In the genomic region with DNA sequence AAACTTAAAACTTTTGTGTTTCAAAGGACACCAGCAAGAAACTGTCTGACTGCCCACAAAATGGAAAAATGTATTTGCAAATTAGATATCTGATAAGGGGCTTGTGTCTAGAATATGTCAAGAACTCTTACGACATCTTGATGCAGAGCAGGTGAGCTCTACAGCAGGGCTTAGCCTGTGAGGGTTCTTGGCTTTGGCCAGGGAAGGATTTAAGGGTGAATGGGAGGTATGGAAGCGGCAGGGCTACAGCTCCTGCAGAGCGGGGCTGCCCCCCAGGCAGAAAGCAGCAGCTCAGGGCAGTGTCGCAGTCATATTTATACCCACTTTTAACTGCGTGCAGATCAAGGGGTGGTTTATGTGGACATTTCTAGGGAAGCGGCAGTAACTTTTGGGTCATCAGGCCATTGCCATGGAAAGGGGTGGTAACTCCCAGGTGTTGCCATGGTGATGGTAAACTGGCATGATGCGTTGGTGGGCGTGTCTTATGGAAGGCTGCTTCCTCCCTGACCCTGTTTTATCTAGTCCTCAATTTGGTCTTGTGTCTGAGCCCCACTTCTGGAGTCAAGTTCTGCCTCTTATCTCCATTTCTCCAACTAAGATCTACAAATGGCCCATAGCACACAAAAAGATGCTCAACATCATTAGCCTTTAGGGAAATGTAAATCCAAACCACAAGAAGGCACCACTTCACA, we compare ENCODE assay signal across 12 cellular contexts.
"Had no signal": no experiment of that assay in that cellular context is flagged by ENCODE, and none has a peak within 500 bp of the region (broad histone marks: within the 10 kb centered on the region; RNA-seq: fewer than 3 reads in every experiment).

No MANE protein-coding gene starts in this region.

- H3K9me3 ChIP-seq: thyroid gland had no signal

- DNase-seq: activated B cell treated with CpG ODN at 0.5 μM for 24 hours; activated CD4-positive, alpha-beta T cell treated with anti-CD3 and anti-CD28 coated beads, Interleukin-2, amount 10 ng/mL, durations not matched to agents 24 days and 14 days; activated naive CD4-positive, alpha-beta T cell treated with anti-CD3 and anti-CD28 coated beads, Interleukin-2, amount 50 U/mL, for 16 hours; activated T-cell treated with anti-CD3 and anti-CD28 coated beads for 4 hours; dermis blood vessel endothelial cell; immature natural killer cell; left cardiac atrium; naive thymus-derived CD4-positive, alpha-beta T cell; T-cell; thyroid gland had no signal

- H3K4me1 ChIP-seq: thyroid gland had no signal

- H3K4me3 ChIP-seq: skin epidermis, thyroid gland had no signal

- H3K27me3 ChIP-seq: thyroid gland had no signal

- ATAC-seq: esophagus mucosa; left cardiac atrium; naive thymus-derived CD4-positive, alpha-beta T cell; T-cell had no signal

- H3K27ac ChIP-seq: skin epidermis, thyroid gland had no signal

- H3K36me3 ChIP-seq: thyroid gland had no signal
